In the genomic region with DNA sequence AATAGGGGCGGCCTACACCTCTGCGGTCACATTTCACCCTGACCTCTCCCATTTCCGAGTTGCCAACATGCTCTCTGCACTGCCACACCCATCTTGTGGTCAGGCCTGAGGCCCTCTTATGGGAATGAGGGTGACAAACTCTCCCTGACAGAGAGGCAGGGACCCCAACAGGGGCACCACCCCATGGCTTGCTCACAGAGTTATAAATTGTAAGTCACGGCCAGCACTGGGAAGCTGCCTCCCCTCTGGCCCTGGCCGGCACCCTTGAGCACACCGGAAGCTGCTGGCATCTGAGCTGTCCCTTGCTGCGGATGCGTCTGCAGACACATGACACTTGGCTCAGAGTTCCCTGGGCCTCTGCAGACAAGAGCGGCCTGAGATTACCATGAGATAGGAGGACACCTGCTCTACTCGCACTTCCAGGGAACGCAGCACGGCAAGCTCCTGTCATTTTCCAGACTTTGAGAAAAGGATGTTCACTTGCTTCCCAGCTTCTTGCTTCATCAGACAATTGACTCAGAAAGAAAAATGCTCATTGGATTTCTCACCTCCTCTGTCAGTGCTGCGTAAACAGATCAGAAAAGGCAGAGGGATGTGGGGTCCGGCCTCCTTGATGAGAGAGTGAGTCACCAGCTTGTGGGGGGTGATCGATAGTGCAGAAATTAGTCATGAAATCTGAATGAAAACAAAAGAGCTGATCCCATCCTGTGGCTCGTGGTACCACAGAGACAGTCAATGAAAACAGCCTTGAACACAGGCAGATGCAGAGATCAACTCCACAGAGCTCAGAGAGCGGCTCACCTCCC, we compare ENCODE assay signal across 8 cellular contexts.
DNase-seq lines count a peak whose midpoint lies in the region; ATAC-seq and TF ChIP-seq lines count a peak whose summit lies in the region.

No MANE protein-coding gene starts in this region.

- ATAC-seq in body of pancreas = no peak
- no peak for ATAC-seq in naive thymus-derived CD8-positive, alpha-beta T cell

- H3K27ac Mint-ChIP-seq in nephron progenitor cell = peak overlapping the region; percentile 63
- H3K27ac Mint-ChIP-seq in naive thymus-derived CD8-positive, alpha-beta T cell = peak overlapping the region in 1 of 10 donors; percentile 27

- H3K4me1 ChIP-seq in adipocyte (ENCODE audit: control insufficient read depth, insufficient read depth, low read length) (peaks cover 5% of the 10 kb centered on the region), body of pancreas (peaks cover 12% of the 10 kb centered on the region)

- POLR2A ChIA-PET in AG04450 (lab: Yijun Ruan, JAX) = interaction anchor here (1.0 to 1.4 kb wide), 6 partner anchors 9 to 358 kb away, joined by 3 to 6 read pairs (median 6); no protein-coding TSS in a partner anchor
- POLR2A ChIA-PET in naive thymus-derived CD8-positive, alpha-beta T cell (lab: Charles Lee) = no interaction called here

- H3K9me3 Mint-ChIP-seq in nephron progenitor cell = peaks cover 9% of the 10 kb centered on the region
- H3K9me3 Mint-ChIP-seq in naive thymus-derived CD8-positive, alpha-beta T cell = peaks cover 0 to 5% (median 0%) of the 10 kb centered on the region in 9 donors

- CTCF ChIA-PET in AG04450 (lab: Charles Lee) = interaction anchor here (0.9 to 1.2 kb wide), 2 partner anchors 38 to 157 kb away, joined by 3 read pairs; no protein-coding TSS in a partner anchor

- H3K36me3 ChIP-seq in adipocyte (ENCODE audit: control insufficient read depth, insufficient read depth, low read length, severe bottlenecking) (no peaks in the 10 kb centered on the region), body of pancreas (replicated peaks in 1 of 2; ENCODE audit: insufficient read depth in 1 of 2, low read depth in 2 of 2) (no peaks in the 10 kb centered on the region)

- peaks cover 13% of the 10 kb centered on the region for H3K27me3 Mint-ChIP-seq in nephron progenitor cell (ENCODE audit: low read depth, poor library complexity)
- H3K27me3 Mint-ChIP-seq in naive thymus-derived CD8-positive, alpha-beta T cell = peaks cover 0 to 2% (median 0%) of the 10 kb centered on the region in 5 donors

- TF ChIP-seq CTCF in AG04450 (IDR thresholded peaks at IDR 0.05; ENCODE audit: low read depth, low read length) (no peak), nephron progenitor cell (IDR thresholded peaks at IDR 0.05) (no peak), body of pancreas (IDR thresholded peaks at IDR 0.05) (no peak)

- 83 to 89% methylated on average over 15 to 17 of the region's 17 CpGs for WGBS in body of pancreas, 2 donors

- DNase-seq in AG04450 (ENCODE audit: low read depth, low spot score) (peak; percentile 92), adipocyte (ENCODE audit: low read depth) (peak; percentile 42), nephron progenitor cell (no peak), body of pancreas (no peak), Kasumi-1 (lab: John Stamatoyannopoulos, UW) (no peak), OCI-M2 (lab: John Stamatoyannopoulos, UW; ENCODE audit: unreplicated experiment) (no peak)
- no peak for DNase-seq in naive thymus-derived CD8-positive, alpha-beta T cell

- intact Hi-C loops in body of pancreas (cut with DNase I) = no loop called here

- H3K4me1 Mint-ChIP-seq in nephron progenitor cell = peaks cover 13% of the 10 kb centered on the region
- H3K4me1 Mint-ChIP-seq in naive thymus-derived CD8-positive, alpha-beta T cell = peaks cover 0 to 1% (median 0%) of the 10 kb centered on the region in 4 donors

- no peak overlapping the region for H3K4me3 Mint-ChIP-seq in nephron progenitor cell
- H3K4me3 Mint-ChIP-seq in naive thymus-derived CD8-positive, alpha-beta T cell = no peak overlapping the region

- H3K4me3 ChIP-seq in AG04450 (ENCODE audit: low read depth, low read length) (no peak overlapping the region), adipocyte (ENCODE audit: low read length) (no peak overlapping the region), body of pancreas (no peak overlapping the region)

- H3K27me3 ChIP-seq in AG04450 (ENCODE audit: control insufficient read depth, insufficient read depth, low read length) (no peaks in the 10 kb centered on the region), adipocyte (replicated peaks; ENCODE audit: control insufficient read depth, insufficient read depth, low read length) (no peaks in the 10 kb centered on the region), body of pancreas (no peaks in the 10 kb centered on the region)

- H3K36me3 Mint-ChIP-seq in nephron progenitor cell (ENCODE audit: low read depth) = no peaks in the 10 kb centered on the region
- H3K36me3 Mint-ChIP-seq in naive thymus-derived CD8-positive, alpha-beta T cell = peaks cover 0 to 1% (median 0%) of the 10 kb centered on the region in 3 donors

- no peak for TF ChIP-seq POLR2A in body of pancreas (IDR thresholded peaks at IDR 0.05)

- H3K27ac ChIP-seq in AG04450 (ENCODE audit: low read depth, low read length) (peak overlapping the region; percentile 90), body of pancreas (no peak overlapping the region)

- peak overlapping the region; percentile 53 for H3K9ac ChIP-seq in adipocyte (ENCODE audit: low read length)

- H3K9me3 ChIP-seq in AG04450 (ENCODE audit: control insufficient read depth, insufficient read depth, low read length) (peaks cover 14% of the 10 kb centered on the region), adipocyte (ENCODE audit: control insufficient read depth, low read length) (peaks cover 6% of the 10 kb centered on the region), body of pancreas (no peaks in the 10 kb centered on the region)

TF ChIP-seq in PFSK-1, 5 proteins besides CTCF, POLR2A, EP300 and RAD21:
- TF ChIP-seq, protein P1, sequence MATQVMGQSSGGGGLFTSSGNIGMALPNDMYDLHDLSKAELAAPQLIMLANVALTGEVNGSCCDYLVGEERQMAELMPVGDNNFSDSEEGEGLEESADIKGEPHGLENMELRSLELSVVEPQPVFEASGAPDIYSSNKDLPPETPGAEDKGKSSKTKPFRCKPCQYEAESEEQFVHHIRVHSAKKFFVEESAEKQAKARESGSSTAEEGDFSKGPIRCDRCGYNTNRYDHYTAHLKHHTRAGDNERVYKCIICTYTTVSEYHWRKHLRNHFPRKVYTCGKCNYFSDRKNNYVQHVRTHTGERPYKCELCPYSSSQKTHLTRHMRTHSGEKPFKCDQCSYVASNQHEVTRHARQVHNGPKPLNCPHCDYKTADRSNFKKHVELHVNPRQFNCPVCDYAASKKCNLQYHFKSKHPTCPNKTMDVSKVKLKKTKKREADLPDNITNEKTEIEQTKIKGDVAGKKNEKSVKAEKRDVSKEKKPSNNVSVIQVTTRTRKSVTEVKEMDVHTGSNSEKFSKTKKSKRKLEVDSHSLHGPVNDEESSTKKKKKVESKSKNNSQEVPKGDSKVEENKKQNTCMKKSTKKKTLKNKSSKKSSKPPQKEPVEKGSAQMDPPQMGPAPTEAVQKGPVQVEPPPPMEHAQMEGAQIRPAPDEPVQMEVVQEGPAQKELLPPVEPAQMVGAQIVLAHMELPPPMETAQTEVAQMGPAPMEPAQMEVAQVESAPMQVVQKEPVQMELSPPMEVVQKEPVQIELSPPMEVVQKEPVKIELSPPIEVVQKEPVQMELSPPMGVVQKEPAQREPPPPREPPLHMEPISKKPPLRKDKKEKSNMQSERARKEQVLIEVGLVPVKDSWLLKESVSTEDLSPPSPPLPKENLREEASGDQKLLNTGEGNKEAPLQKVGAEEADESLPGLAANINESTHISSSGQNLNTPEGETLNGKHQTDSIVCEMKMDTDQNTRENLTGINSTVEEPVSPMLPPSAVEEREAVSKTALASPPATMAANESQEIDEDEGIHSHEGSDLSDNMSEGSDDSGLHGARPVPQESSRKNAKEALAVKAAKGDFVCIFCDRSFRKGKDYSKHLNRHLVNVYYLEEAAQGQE (IDR thresholded peaks at IDR 0.05; ENCODE audit: insufficient read depth in 1 of 2, low read depth in 2 of 2, low read length in 2 of 2) = no peak
- TF ChIP-seq TAF1 (IDR thresholded peaks at IDR 0.05; ENCODE audit: borderline replicate concordance, insufficient read depth, low read length) (no peak), FOXP2 (optimal IDR thresholded peaks at IDR 0.05; ENCODE audit: borderline replicate concordance, extremely low read depth, extremely low read length, insufficient read depth) (peak; percentile 9)
TF ChIP-seq in PFSK-1: peak in this region for 1.

Comparison
In these comparisons a context has a peak if more than half of its experiments do, and no peak if none do; other contexts are left out.
1. DNase-seq: peak in AG04450 (single experiment) and adipocyte (single experiment); none in nephron progenitor cell (single experiment), body of pancreas (0 of 4), Kasumi-1 (0 of 2), OCI-M2 (single experiment) and naive thymus-derived CD8-positive, alpha-beta T cell (0 of 10).